Comparison of ENCODE assay signal across 8 cellular contexts in genomic region chr1:165392634-165393571, GRCh38. TPM values are rescaled to one million over a fixed set of nuclear protein-coding genes. Genes with fewer than 3 reads are reported as not detected.
A peak's percentile ranks its signal among the peaks of the same experiment; 100 is the strongest.
DNase-seq lines count a peak whose midpoint lies in the region; ATAC-seq and TF ChIP-seq lines count a peak whose summit lies in the region.

No MANE protein-coding gene starts in this region.

- no peak for TF ChIP-seq POLR2A in esophagus squamous epithelium (IDR thresholded peaks at IDR 0.05)

- H3K36me3 Mint-ChIP-seq in natural killer cell treated with Interleukin-12 subunit alpha and Interleukin-12 subunit beta and Interleukin-15 and Interleukin-18, amount 100 ng/mL, for 72 hours = no peaks in the 10 kb centered on the region

- H3K4me1 Mint-ChIP-seq in natural killer cell treated with Interleukin-12 subunit alpha and Interleukin-12 subunit beta and Interleukin-15 and Interleukin-18, amount 100 ng/mL, for 72 hours (ENCODE audit: low read depth in 2 of 2) = peaks cover 10 to 11% of the 10 kb centered on the region in 2 donors

- peak overlapping the region; percentile 69 to 70 for H3K27ac Mint-ChIP-seq in natural killer cell treated with Interleukin-12 subunit alpha and Interleukin-12 subunit beta and Interleukin-15 and Interleukin-18, amount 100 ng/mL, for 72 hours

- 8 to 18% methylated on average over 11 to 14 of the region's 19 CpGs for WGBS in esophagus squamous epithelium, 2 donors

- peak; percentile 48 for DNase-seq in DMS53 treated with DMSO at 0.1 percent for 48 hours (lab: John Stamatoyannopoulos, UW; ENCODE audit: unreplicated experiment)
- DNase-seq in HuH-7 (ENCODE audit: low spot score) = peak; percentile 70
- peak; percentile 98 for DNase-seq in OCI-M1 (lab: John Stamatoyannopoulos, UW)
- peak; percentile 80 for DNase-seq in activated T-cell treated with anti-CD3 and anti-CD28 coated beads for 48 hours (ENCODE audit: low read depth)
- DNase-seq in esophagus squamous epithelium (lab: John Stamatoyannopoulos, UW) = peak; percentile 50
- peak; percentile 93 for DNase-seq in natural killer cell treated with Interleukin-12 subunit alpha and Interleukin-12 subunit beta and Interleukin-15 and Interleukin-18, amount 100 ng/mL, for 72 hours (ENCODE audit: low spot score)
- peak; percentile 86 to 91 (median 90) for DNase-seq in stimulated activated naive CD4-positive, alpha-beta T cell (lab: John Stamatoyannopoulos, UW)

- ATAC-seq in GM21576 (IDR thresholded peaks at IDR 0.05; ENCODE audit: unreplicated experiment) = peak; percentile 98
- ATAC-seq in natural killer cell treated with Interleukin-12 subunit alpha and Interleukin-12 subunit beta and Interleukin-15 and Interleukin-18, amount 100 ng/mL, for 72 hours = peak; percentile 97 to 98

- peak overlapping the region; percentile 38 for H3K4me3 Mint-ChIP-seq in natural killer cell treated with Interleukin-12 subunit alpha and Interleukin-12 subunit beta and Interleukin-15 and Interleukin-18, amount 100 ng/mL, for 72 hours

- TF ChIP-seq CTCF in esophagus squamous epithelium (IDR thresholded peaks at IDR 0.05) = peak; percentile 83 to 93 (median 88)

- H3K27me3 Mint-ChIP-seq in natural killer cell treated with Interleukin-12 subunit alpha and Interleukin-12 subunit beta and Interleukin-15 and Interleukin-18, amount 100 ng/mL, for 72 hours = peaks cover 46 to 75% of the 10 kb centered on the region in 2 donors

- peak overlapping the region in 3 of 4 donors; percentile 3 to 35 (median 15) for H3K27ac ChIP-seq in esophagus squamous epithelium

- H3K4me3 ChIP-seq in esophagus squamous epithelium = peak overlapping the region in 3 of 4 donors; percentile 24 to 46 (median 30)

- intact Hi-C loops in esophagus squamous epithelium (cut with DNase I) = loop anchor here (2.0 kb wide), 1 partner anchor 200 kb away; no protein-coding TSS in a partner anchor

- no peaks in the 10 kb centered on the region for H3K9me3 ChIP-seq in esophagus squamous epithelium

- H3K4me1 ChIP-seq in esophagus squamous epithelium = peaks cover 3 to 34% (median 8%) of the 10 kb centered on the region in 3 donors

- H3K9me3 Mint-ChIP-seq in natural killer cell treated with Interleukin-12 subunit alpha and Interleukin-12 subunit beta and Interleukin-15 and Interleukin-18, amount 100 ng/mL, for 72 hours = no peaks in the 10 kb centered on the region

- no peaks in the 10 kb centered on the region for H3K36me3 ChIP-seq in esophagus squamous epithelium

- peaks cover 0 to 54% (median 0%) of the 10 kb centered on the region in 4 donors for H3K27me3 ChIP-seq in esophagus squamous epithelium

RNA-seq across cellular contexts. Expression of gene LMX1A, which starts 36.4 kb away (rescaled TPM):
- under 1 TPM in 3 of 4 donors, not detected in 1; 0.18 to 0.67 (median 0.38) TPM for total RNA-seq in esophagus squamous epithelium
- not detected for total RNA-seq in natural killer cell treated with Interleukin-12 subunit alpha and Interleukin-12 subunit beta and Interleukin-15 and Interleukin-18, amount 100 ng/mL, for 72 hours

RNA-seq across cellular contexts. Expression of gene RXRG, which starts 52.0 kb away (rescaled TPM):
- under 1 TPM in 2 of 4 donors, not detected in 2; 0.15 to 0.38 TPM for total RNA-seq in esophagus squamous epithelium
- total RNA-seq in natural killer cell treated with Interleukin-12 subunit alpha and Interleukin-12 subunit beta and Interleukin-15 and Interleukin-18, amount 100 ng/mL, for 72 hours = not detected

Comparison
In these comparisons a context has a peak if more than half of its experiments do, and no peak if none do; other contexts are left out.
1. Peak in every context shown above with its lines: DNase-seq, ATAC-seq, H3K4me3 ChIP-seq and H3K27ac ChIP-seq.
2. DNase-seq: peak in every context shown above with its lines; median percentile 98 in OCI-M1; 93 in natural killer cell treated with Interleukin-12 subunit alpha and Interleukin-12 subunit beta and Interleukin-15 and Interleukin-18, amount 100 ng/mL, for 72 hours; 90 in stimulated activated naive CD4-positive, alpha-beta T cell; 80 in activated T-cell treated with anti-CD3 and anti-CD28 coated beads for 48 hours; 70 in HuH-7; 50 in esophagus squamous epithelium; 48 in DMS53 treated with DMSO at 0.1 percent for 48 hours.